2 cellular contexts compared by ENCODE assay signal in genomic region chr2:18169121-18169786, GRCh38.
TF ChIP-seq lines count a peak whose summit lies in the region.

No MANE protein-coding gene starts in this region.

TF ChIP-seq in HepG2, 621 proteins besides CTCF, POLR2A, EP300 and RAD21:
- peak; percentile 61 for TF ChIP-seq ZBTB40 (IDR thresholded peaks at IDR 0.05)
- TF ChIP-seq ZBTB40 (CRISPR knock-in tag; IDR thresholded peaks at IDR 0.05) = peak; percentile 81; the same call in 1 of the 2 replicates
- TF ChIP-seq SKI (IDR thresholded peaks at IDR 0.05; ENCODE audit: partially characterized antibody) = no peak
- no peak for TF ChIP-seq ZBTB46 (CRISPR knock-in tag; IDR thresholded peaks at IDR 0.05; ENCODE audit: borderline replicate concordance)
- no peak for TF ChIP-seq ZBTB33 (CRISPR knock-in tag; IDR thresholded peaks at IDR 0.05)
- no peak for TF ChIP-seq ZNF501 (CRISPR knock-in tag; IDR thresholded peaks at IDR 0.05)

TF ChIP-seq in SK-N-SH, 30 proteins besides CTCF, POLR2A, EP300 and RAD21 (continued from another document):
- TF ChIP-seq ZBTB33 (IDR thresholded peaks at IDR 0.05; ENCODE audit: borderline replicate concordance, low read depth) = no peak
- TF ChIP-seq IRF3 (IDR thresholded peaks at IDR 0.05; ENCODE audit: low read depth, low read length) = no peak
- no peak for TF ChIP-seq JUND (IDR thresholded peaks at IDR 0.05)
- no peak for TF ChIP-seq GABPA (IDR thresholded peaks at IDR 0.05; ENCODE audit: low read depth)
